Comparison of ENCODE assay signal across 19 cellular contexts in genomic region chr9:123257276-123257675, GRCh38. TPM values are rescaled to one million over a fixed set of nuclear protein-coding genes. Genes with fewer than 3 reads are reported as not detected.
A peak's percentile ranks its signal among the peaks of the same experiment; 100 is the strongest.
DNase-seq lines count a peak whose midpoint lies in the region; ATAC-seq, FAIRE-seq and TF ChIP-seq lines count a peak whose summit lies in the region.
"Had no signal": no experiment of that assay in that cellular context is flagged by ENCODE, and none has a peak within 500 bp of the region (broad histone marks: within the 10 kb centered on the region; RNA-seq: fewer than 3 reads in every experiment).

No MANE protein-coding gene starts in this region.

- TF ChIP-seq POLR2A in GM12891 (IDR thresholded peaks at IDR 0.05; ENCODE audit: low read depth, low read length), result no peak

- H3K27ac Mint-ChIP-seq in glutamatergic neuron (ENCODE audit: unreplicated experiment), result no peak overlapping the region
- H3K27ac Mint-ChIP-seq in neural crest cell (ENCODE audit: unreplicated experiment), result peak overlapping the region; percentile 1
- H3K27ac Mint-ChIP-seq: CD4-positive, CD25-positive, alpha-beta regulatory T cell; CD8-positive, alpha-beta memory T cell; GM23338 had no signal

- H3K27me3 Mint-ChIP-seq in glutamatergic neuron (ENCODE audit: unreplicated experiment), result no peaks in the 10 kb centered on the region
- no peaks in the 10 kb centered on the region for H3K27me3 Mint-ChIP-seq in neural crest cell (ENCODE audit: low read depth)
- H3K27me3 Mint-ChIP-seq: CD4-positive, CD25-positive, alpha-beta regulatory T cell had no signal

- DNase-seq in GM12891 (ENCODE audit: insufficient read length, low spot score) (no peak), glutamatergic neuron (no peak), neural crest cell (ENCODE audit: low read depth, low spot score) (no peak), SHP77 treated with DMSO at 0.1 percent for 48 hours (lab: John Stamatoyannopoulos, UW) (no peak)
- DNase-seq in stimulated activated CD4-positive, alpha-beta T cell treated with anti-CD3 and anti-CD28 coated beads, Interleukin-2, amount 100 ng/mL, for 24 hours, result no peak
- DNase-seq: BE2C; C1 segment of cervical spinal cord; CD4-positive, CD25-positive, alpha-beta regulatory T cell; CD8-positive, alpha-beta memory T cell; COR-L47; DMS 273 treated with DMSO at 0.1 percent for 48 hours; DMS53; DND-41; HCEC 1CT had no signal

- peaks cover 1% of the 10 kb centered on the region for H3K9me3 Mint-ChIP-seq in glutamatergic neuron (ENCODE audit: unreplicated experiment)
- H3K9me3 Mint-ChIP-seq in neural crest cell, result no peaks in the 10 kb centered on the region
- H3K9me3 Mint-ChIP-seq: CD8-positive, alpha-beta memory T cell had no signal

- peak; percentile 13 for FAIRE-seq in GM12891 (lab: Jason Lieb, UNC)
- FAIRE-seq: G401.6, GM12892, GM18507 had no signal

- TF ChIP-seq CTCF in glutamatergic neuron (IDR thresholded peaks at IDR 0.05; ENCODE audit: partially characterized antibody, unreplicated experiment), result no peak
- no peak for TF ChIP-seq CTCF in neural crest cell (conservative IDR thresholded peaks at IDR 0.05)

- H3K4me1 Mint-ChIP-seq in glutamatergic neuron (ENCODE audit: low read depth, unreplicated experiment), result peaks cover 2% of the 10 kb centered on the region
- no peaks in the 10 kb centered on the region for H3K4me1 Mint-ChIP-seq in neural crest cell

- H3K36me3 Mint-ChIP-seq in glutamatergic neuron (ENCODE audit: unreplicated experiment) (no peaks in the 10 kb centered on the region), neural crest cell (ENCODE audit: low read depth) (peaks cover 5% of the 10 kb centered on the region)

- H3K4me3 Mint-ChIP-seq in glutamatergic neuron (ENCODE audit: unreplicated experiment) (peak overlapping the region; percentile 1), neural crest cell (no peak overlapping the region)
- H3K4me3 Mint-ChIP-seq: CD4-positive, CD25-positive, alpha-beta regulatory T cell; CD8-positive, alpha-beta memory T cell; GM23338 had no signal

- no peak for ATAC-seq in GM21717 (IDR thresholded peaks at IDR 0.05; ENCODE audit: unreplicated experiment)
- ATAC-seq: GM23338 had no signal

TF ChIP-seq in GM12891, 5 proteins besides CTCF, POLR2A, EP300 and RAD21:
- TF ChIP-seq SPI1 (IDR thresholded peaks at IDR 0.05; ENCODE audit: low read depth, low read length) (no peak), PAX5 (IDR thresholded peaks at IDR 0.05; ENCODE audit: insufficient read depth, low read length, severe bottlenecking) (no peak), POU2F2 (IDR thresholded peaks at IDR 0.05; ENCODE audit: low read depth, low read length) (no peak), TAF1 (IDR thresholded peaks at IDR 0.05; ENCODE audit: low read depth, low read length) (no peak), POLR2AphosphoS5 (IDR thresholded peaks at IDR 0.05; ENCODE audit: low read depth, low read length) (no peak)

RNA-seq across cellular contexts. Expression of gene STRBP, which starts 11.1 kb away (rescaled TPM):
- polyA plus RNA-seq in GM12891 (2012; ENCODE audit: low read depth, missing spikeins), result 53.8 TPM
- total RNA-seq in glutamatergic neuron (ENCODE audit: unreplicated experiment) (111 TPM), neural crest cell (58.9 and 66.5 TPM in 2 replicates)
